1 cellular context compared by ENCODE assay signal in the genomic region with DNA sequence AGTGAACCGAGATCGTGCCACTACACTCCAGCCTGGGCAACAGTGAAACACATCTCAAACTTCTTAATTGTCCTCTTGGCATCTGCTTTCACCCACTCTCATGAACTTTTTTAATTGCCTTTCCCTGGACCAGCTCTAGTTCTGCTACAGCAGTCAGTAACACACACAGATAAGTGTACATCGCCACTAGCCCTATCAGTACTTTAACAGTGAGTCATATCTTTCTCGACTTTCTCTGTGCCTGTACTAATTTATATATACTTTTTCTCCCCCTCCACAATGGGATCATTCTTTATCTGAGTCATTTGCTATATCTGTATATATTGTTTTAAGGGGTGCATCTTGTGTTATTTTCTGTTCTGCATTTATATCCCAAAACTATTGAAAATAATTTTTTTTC.
TF ChIP-seq lines count a peak whose summit lies in the region.

No MANE protein-coding gene starts in this region.

TF ChIP-seq in K562, 482 proteins besides CTCF, POLR2A, EP300 and RAD21:
- TF ChIP-seq ZBTB7A (IDR thresholded peaks at IDR 0.05; ENCODE audit: borderline replicate concordance, control insufficient read depth, low read depth, low read length) (no peak), SMARCC2 (IDR thresholded peaks at IDR 0.05; ENCODE audit: low read depth) (0 out of 2 replicates have a peak, but pooled peaks have one; percentile 28), ARID1B (IDR thresholded peaks at IDR 0.05) (peak; percentile 75), SOX6 (IDR thresholded peaks at IDR 0.05) (peak; percentile 19; the same call in 1 of the 2 replicates), SMARCA4 (IDR thresholded peaks at IDR 0.05) (peak; percentile 77), FOSL1 (tag; conservative IDR thresholded peaks at IDR 0.05) (peak; percentile 87), JUND (IDR thresholded peaks at IDR 0.05; ENCODE audit: borderline replicate concordance, low read depth, low read length) (peak; percentile 91), JUND (tag; IDR thresholded peaks at IDR 0.05; ENCODE audit: borderline replicate concordance, low read depth, low read length) (peak; percentile 85; the same call in 2 of the 3 replicates), DPF2 (IDR thresholded peaks at IDR 0.05) (peak; percentile 83), ZNF239 (CRISPR knock-in tag; IDR thresholded peaks at IDR 0.05) (peak; percentile 51; the same call in 1 of the 2 replicates), MTA1 (IDR thresholded peaks at IDR 0.05; ENCODE audit: borderline replicate concordance) (0 out of 2 replicates have a peak, but pooled peaks have one; percentile 22), MEIS2 (IDR thresholded peaks at IDR 0.05; ENCODE audit: partially characterized antibody) (no peak), SMARCE1 (IDR thresholded peaks at IDR 0.05) (peak; percentile 72; the same call in 1 of the 2 replicates), EZH2 (IDR thresholded peaks at IDR 0.05; ENCODE audit: borderline replicate concordance, low read depth, low read length) (no peak), ESRRA (IDR thresholded peaks at IDR 0.05; ENCODE audit: borderline replicate concordance, low read depth) (no peak), JUN (IDR thresholded peaks at IDR 0.05; ENCODE audit: borderline replicate concordance, low read depth, low read length) (peak; percentile 38; the same call in 1 of the 2 replicates), JUN (CRISPR knock-in tag; IDR thresholded peaks at IDR 0.05; ENCODE audit: borderline replicate concordance) (no peak), GATAD2B (IDR thresholded peaks at IDR 0.05; ENCODE audit: borderline replicate concordance) (0 out of 2 replicates have a peak, but pooled peaks have one; percentile 18)
- TF ChIP-seq, protein P1, sequence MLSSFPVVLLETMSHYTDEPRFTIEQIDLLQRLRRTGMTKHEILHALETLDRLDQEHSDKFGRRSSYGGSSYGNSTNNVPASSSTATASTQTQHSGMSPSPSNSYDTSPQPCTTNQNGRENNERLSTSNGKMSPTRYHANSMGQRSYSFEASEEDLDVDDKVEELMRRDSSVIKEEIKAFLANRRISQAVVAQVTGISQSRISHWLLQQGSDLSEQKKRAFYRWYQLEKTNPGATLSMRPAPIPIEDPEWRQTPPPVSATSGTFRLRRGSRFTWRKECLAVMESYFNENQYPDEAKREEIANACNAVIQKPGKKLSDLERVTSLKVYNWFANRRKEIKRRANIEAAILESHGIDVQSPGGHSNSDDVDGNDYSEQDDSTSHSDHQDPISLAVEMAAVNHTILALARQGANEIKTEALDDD (IDR thresholded peaks at IDR 0.05) = peak; percentile 59
- TF ChIP-seq, protein P2, sequence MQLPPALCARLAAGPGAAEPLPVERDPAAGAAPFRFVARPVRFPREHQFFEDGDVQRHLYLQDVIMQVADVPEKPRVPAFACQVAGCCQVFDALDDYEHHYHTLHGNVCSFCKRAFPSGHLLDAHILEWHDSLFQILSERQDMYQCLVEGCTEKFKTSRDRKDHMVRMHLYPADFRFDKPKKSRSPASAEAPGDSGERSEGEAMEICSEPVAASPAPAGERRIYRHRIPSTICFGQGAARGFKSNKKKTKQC (CRISPR knock-in tag; IDR thresholded peaks at IDR 0.05) = no peak
- TF ChIP-seq, protein P3, sequence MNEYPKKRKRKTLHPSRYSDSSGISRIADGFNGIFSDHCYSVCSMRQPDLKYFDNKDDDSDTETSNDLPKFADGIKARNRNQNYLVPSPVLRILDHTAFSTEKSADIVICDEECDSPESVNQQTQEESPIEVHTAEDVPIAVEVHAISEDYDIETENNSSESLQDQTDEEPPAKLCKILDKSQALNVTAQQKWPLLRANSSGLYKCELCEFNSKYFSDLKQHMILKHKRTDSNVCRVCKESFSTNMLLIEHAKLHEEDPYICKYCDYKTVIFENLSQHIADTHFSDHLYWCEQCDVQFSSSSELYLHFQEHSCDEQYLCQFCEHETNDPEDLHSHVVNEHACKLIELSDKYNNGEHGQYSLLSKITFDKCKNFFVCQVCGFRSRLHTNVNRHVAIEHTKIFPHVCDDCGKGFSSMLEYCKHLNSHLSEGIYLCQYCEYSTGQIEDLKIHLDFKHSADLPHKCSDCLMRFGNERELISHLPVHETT (CRISPR knock-in tag; conservative IDR thresholded peaks at IDR 0.05 in 1 of 2, IDR thresholded peaks at IDR 0.05 in 1 of 2) = no peak
- TF ChIP-seq, protein P4, sequence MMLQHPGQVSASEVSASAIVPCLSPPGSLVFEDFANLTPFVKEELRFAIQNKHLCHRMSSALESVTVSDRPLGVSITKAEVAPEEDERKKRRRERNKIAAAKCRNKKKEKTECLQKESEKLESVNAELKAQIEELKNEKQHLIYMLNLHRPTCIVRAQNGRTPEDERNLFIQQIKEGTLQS (IDR thresholded peaks at IDR 0.05) = peak; percentile 64
- TF ChIP-seq, protein P4 (CRISPR knock-in tag; conservative IDR thresholded peaks at IDR 0.05) = no peak
- TF ChIP-seq, protein P5, sequence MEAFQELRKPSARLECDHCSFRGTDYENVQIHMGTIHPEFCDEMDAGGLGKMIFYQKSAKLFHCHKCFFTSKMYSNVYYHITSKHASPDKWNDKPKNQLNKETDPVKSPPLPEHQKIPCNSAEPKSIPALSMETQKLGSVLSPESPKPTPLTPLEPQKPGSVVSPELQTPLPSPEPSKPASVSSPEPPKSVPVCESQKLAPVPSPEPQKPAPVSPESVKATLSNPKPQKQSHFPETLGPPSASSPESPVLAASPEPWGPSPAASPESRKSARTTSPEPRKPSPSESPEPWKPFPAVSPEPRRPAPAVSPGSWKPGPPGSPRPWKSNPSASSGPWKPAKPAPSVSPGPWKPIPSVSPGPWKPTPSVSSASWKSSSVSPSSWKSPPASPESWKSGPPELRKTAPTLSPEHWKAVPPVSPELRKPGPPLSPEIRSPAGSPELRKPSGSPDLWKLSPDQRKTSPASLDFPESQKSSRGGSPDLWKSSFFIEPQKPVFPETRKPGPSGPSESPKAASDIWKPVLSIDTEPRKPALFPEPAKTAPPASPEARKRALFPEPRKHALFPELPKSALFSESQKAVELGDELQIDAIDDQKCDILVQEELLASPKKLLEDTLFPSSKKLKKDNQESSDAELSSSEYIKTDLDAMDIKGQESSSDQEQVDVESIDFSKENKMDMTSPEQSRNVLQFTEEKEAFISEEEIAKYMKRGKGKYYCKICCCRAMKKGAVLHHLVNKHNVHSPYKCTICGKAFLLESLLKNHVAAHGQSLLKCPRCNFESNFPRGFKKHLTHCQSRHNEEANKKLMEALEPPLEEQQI (IDR thresholded peaks at IDR 0.05) = 0 out of 2 replicates have a peak, but pooled peaks have one; percentile 30
- TF ChIP-seq, protein P6, sequence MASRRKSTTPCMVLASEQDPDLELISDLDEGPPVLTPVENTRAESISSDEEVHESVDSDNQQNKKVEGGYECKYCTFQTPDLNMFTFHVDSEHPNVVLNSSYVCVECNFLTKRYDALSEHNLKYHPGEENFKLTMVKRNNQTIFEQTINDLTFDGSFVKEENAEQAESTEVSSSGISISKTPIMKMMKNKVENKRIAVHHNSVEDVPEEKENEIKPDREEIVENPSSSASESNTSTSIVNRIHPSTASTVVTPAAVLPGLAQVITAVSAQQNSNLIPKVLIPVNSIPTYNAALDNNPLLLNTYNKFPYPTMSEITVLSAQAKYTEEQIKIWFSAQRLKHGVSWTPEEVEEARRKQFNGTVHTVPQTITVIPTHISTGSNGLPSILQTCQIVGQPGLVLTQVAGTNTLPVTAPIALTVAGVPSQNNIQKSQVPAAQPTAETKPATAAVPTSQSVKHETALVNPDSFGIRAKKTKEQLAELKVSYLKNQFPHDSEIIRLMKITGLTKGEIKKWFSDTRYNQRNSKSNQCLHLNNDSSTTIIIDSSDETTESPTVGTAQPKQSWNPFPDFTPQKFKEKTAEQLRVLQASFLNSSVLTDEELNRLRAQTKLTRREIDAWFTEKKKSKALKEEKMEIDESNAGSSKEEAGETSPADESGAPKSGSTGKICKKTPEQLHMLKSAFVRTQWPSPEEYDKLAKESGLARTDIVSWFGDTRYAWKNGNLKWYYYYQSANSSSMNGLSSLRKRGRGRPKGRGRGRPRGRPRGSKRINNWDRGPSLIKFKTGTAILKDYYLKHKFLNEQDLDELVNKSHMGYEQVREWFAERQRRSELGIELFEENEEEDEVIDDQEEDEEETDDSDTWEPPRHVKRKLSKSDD (conservative IDR thresholded peaks at IDR 0.05; ENCODE audit: low read length) = no peak
- TF ChIP-seq, protein P7, sequence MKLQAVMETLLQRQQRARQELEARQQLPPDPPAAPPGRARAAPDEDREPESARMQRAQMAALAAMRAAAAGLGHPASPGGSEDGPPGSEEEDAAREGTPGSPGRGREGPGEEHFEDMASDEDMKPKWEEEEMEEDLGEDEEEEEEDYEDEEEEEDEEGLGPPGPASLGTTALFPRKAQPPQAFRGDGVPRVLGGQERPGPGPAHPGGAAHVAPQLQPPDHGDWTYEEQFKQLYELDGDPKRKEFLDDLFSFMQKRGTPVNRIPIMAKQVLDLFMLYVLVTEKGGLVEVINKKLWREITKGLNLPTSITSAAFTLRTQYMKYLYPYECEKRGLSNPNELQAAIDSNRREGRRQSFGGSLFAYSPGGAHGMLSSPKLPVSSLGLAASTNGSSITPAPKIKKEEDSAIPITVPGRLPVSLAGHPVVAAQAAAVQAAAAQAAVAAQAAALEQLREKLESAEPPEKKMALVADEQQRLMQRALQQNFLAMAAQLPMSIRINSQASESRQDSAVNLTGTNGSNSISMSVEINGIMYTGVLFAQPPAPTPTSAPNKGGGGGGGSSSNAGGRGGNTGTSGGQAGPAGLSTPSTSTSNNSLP (IDR thresholded peaks at IDR 0.05; ENCODE audit: borderline replicate concordance, low read depth, low read length) = 0 out of 2 replicates have a peak, but pooled peaks have one; percentile 25
